In the genomic region with DNA sequence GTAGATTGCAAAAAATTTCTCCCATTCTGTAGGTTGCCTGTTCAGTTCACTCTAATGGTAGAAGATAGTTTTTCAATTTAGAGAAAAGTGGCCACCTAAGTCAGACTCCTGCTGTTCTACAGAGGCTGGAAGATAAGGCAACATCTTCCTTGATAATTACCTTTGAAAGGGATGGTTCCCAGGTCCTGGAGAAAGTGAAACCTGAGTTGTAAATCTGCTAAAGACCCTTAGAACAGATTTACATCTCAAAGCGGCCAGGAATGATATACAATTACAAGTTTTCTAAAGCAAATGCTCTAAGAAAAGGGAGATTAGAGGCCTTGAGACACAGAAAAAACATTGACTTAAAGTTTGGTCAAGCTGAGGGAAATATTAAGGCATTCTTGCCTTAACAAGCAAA, we compare ENCODE assay signal across 25 cellular contexts.
"Had no signal": no experiment of that assay in that cellular context is flagged by ENCODE, and none has a peak within 500 bp of the region (broad histone marks: within the 10 kb centered on the region; RNA-seq: fewer than 3 reads in every experiment).

No MANE protein-coding gene starts in this region.

- H3K27ac ChIP-seq: RWPE1 had no signal

- H3K9me3 ChIP-seq: MG63 had no signal

- H3K9ac ChIP-seq: SK-N-SH had no signal

- H3K4me3 ChIP-seq: MG63 had no signal

- H3K27me3 ChIP-seq: MG63 had no signal

- H3K36me3 ChIP-seq: MG63 had no signal

- H3K4me2 ChIP-seq: SK-N-SH had no signal

- DNase-seq: IMR-90, Karpas-422, KG1, MG63, NCI-H1092, NCI-H1105 treated with DMSO at 0.1 percent for 48 hours, NCI-H1417 treated with DMSO at 0.1 percent for 48 hours, NCI-H146, NCI-H1694 treated with DMSO at 0.1 percent for 48 hours, NCI-H2029, NCI-H2081 treated with DMSO at 0.1 percent for 48 hours, NCI-H2171, NCI-H226, NCI-H446, NCI-H510A, NCI-H524 treated with DMSO at 0.1 percent for 48 hours, NCI-H69, NCI-H774, PC-3, SHP77, SK-N-SH, SW 1271 had no signal

- ATAC-seq: HepG2, Panc1, PC-3 had no signal
